In the genomic region with DNA sequence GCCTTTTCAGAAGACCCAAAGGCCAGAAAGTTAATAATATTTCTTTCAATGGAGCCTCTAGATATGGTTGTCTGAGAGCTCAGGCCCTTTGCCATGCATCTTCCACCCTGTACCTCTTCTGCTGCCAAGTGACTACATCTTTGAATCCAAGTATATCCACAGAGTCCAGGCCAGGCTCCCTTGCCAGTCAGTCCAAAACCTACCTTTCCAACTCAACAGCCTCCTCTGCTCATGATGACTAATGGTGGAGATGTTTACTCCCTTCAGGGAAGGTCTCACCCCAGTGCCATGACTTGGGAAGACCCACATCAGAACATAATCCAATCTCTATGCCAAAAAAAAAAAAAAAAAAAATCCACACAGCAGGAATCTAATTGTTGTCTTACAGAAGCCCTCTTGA, we compare ENCODE assay signal across 15 cellular contexts. TPM values are rescaled to one million over a fixed set of nuclear protein-coding genes. Genes with fewer than 3 reads are reported as not detected.
DNase-seq lines count a peak whose midpoint lies in the region; ATAC-seq and TF ChIP-seq lines count a peak whose summit lies in the region.
"Had no signal": no experiment of that assay in that cellular context is flagged by ENCODE, and none has a peak within 500 bp of the region (broad histone marks: within the 10 kb centered on the region; RNA-seq: fewer than 3 reads in every experiment).

No MANE protein-coding gene starts in this region.

- H3K27me3 ChIP-seq in BLaER1 = no peaks in the 10 kb centered on the region
- H3K27me3 ChIP-seq in DOHH2 (ENCODE audit: control insufficient read depth, low read length) = no peaks in the 10 kb centered on the region
- H3K27me3 ChIP-seq in esophagus (ENCODE audit: control insufficient read depth in 1 of 2, insufficient read depth in 2 of 2, low read length in 2 of 2) = no peaks in the 10 kb centered on the region
- H3K27me3 ChIP-seq: vagina had no signal

- H3K4me3 ChIP-seq in BLaER1 (no peak overlapping the region), DOHH2 (ENCODE audit: low read length) (peak overlapping the region; percentile 74), esophagus (ENCODE audit: low read depth in 1 of 2, low read length in 2 of 2) (no peak overlapping the region)
- H3K4me3 ChIP-seq: vagina had no signal

- peaks cover 84% of the 10 kb centered on the region for H3K79me2 ChIP-seq in DOHH2 (ENCODE audit: control insufficient read depth, low read length)

- H3K4me3 Mint-ChIP-seq in activated B cell treated with CpG ODN at 0.5 μM for 24 hours = peak overlapping the region; percentile 17

- H3K9me2 ChIP-seq in DOHH2 (replicated peaks; ENCODE audit: control insufficient read depth, low read length) = no peaks in the 10 kb centered on the region

- peaks cover 53% of the 10 kb centered on the region for H3F3A ChIP-seq in DOHH2 (ENCODE audit: control insufficient read depth, insufficient read depth)

- H3K9ac ChIP-seq in BLaER1 = no peak overlapping the region; the same call in 1 of the 2 replicates

- H3K9me3 ChIP-seq in BLaER1 = no peaks in the 10 kb centered on the region
- no peaks in the 10 kb centered on the region for H3K9me3 ChIP-seq in DOHH2 (ENCODE audit: control insufficient read depth, insufficient read depth, low read length)
- H3K9me3 ChIP-seq in esophagus (ENCODE audit: control insufficient read depth in 2 of 2, insufficient read depth in 1 of 2, low read depth in 1 of 2, low read length in 1 of 2) = no peaks in the 10 kb centered on the region
- H3K9me3 ChIP-seq: vagina had no signal

- H3K4me1 Mint-ChIP-seq in activated B cell treated with CpG ODN at 0.5 μM for 24 hours = peaks cover 99% of the 10 kb centered on the region

- no peaks in the 10 kb centered on the region for H3K36me3 ChIP-seq in BLaER1
- H3K36me3 ChIP-seq in DOHH2 (ENCODE audit: control insufficient read depth, low read length) = peaks cover 68% of the 10 kb centered on the region
- H3K36me3 ChIP-seq in esophagus (ENCODE audit: control insufficient read depth in 2 of 2, insufficient read depth in 2 of 2, low read length in 1 of 2) = no peaks in the 10 kb centered on the region
- H3K36me3 ChIP-seq: vagina had no signal

- H3K4me2 ChIP-seq in BLaER1 (peak overlapping the region; percentile 77), DOHH2 (ENCODE audit: low read length) (peak overlapping the region; percentile 88)

- H3K4me1 ChIP-seq in BLaER1 (peaks cover 100% of the 10 kb centered on the region), DOHH2 (ENCODE audit: control insufficient read depth, low read length) (peaks cover 100% of the 10 kb centered on the region), esophagus (ENCODE audit: control insufficient read depth in 2 of 2, insufficient read depth in 2 of 2, low read length in 1 of 2) (peaks cover 0 to 18% of the 10 kb centered on the region in 2 donors)

- CTCF ChIA-PET in activated B cell treated with CpG ODN at 0.5 μM for 24 hours (lab: Charles Lee) = interaction anchor here (0.8 to 1.3 kb wide), 2 partner anchors 13 to 39 kb away, joined by 3 read pairs; no protein-coding TSS in a partner anchor

- peaks cover 18% of the 10 kb centered on the region for H3K36me3 Mint-ChIP-seq in activated B cell treated with CpG ODN at 0.5 μM for 24 hours (ENCODE audit: low read depth)

- H3K27ac Mint-ChIP-seq in activated B cell treated with CpG ODN at 0.5 μM for 24 hours = peak overlapping the region; percentile 98
- H3K27ac Mint-ChIP-seq: progenitor cell of endocrine pancreas had no signal

- H4K20me1 ChIP-seq in BLaER1 (no peaks in the 10 kb centered on the region), DOHH2 (ENCODE audit: control insufficient read depth, insufficient read depth, low read depth, low read length) (no peaks in the 10 kb centered on the region)

- H3K27me3 Mint-ChIP-seq in activated B cell treated with CpG ODN at 0.5 μM for 24 hours = no peaks in the 10 kb centered on the region
- H3K27me3 Mint-ChIP-seq: progenitor cell of endocrine pancreas had no signal

- TF ChIP-seq CTCF in DOHH2 (IDR thresholded peaks at IDR 0.05; ENCODE audit: low read depth, low read length, poor library complexity, severe bottlenecking) (no peak), activated B cell treated with CpG ODN at 0.5 μM for 24 hours (IDR thresholded peaks at IDR 0.05) (no peak)

- H3K9me3 Mint-ChIP-seq in activated B cell treated with CpG ODN at 0.5 μM for 24 hours = no peaks in the 10 kb centered on the region

- no peak for DNase-seq in activated B cell treated with CpG ODN at 0.5 μM for 24 hours
- DNase-seq in NCI-H748 (lab: John Stamatoyannopoulos, UW; ENCODE audit: unreplicated experiment) = no peak
- no peak for DNase-seq in NCI-H2227 treated with DMSO at 0.1 percent for 48 hours (lab: John Stamatoyannopoulos, UW)
- no peak for DNase-seq in ecto neural progenitor cell (ENCODE audit: low spot score)
- DNase-seq in NCI-H2081 (lab: John Stamatoyannopoulos, UW) = no peak
- DNase-seq: EL; erythroblast; Karpas-422; NCI-H2081 treated with DMSO at 0.1 percent for 48 hours; NK-92 treated with Interleukin-12 subunit alpha and Interleukin-12 subunit beta, amount 100 ng/mL, for 24 hours had no signal

- intact Hi-C loops in activated B cell treated with CpG ODN at 0.5 μM for 24 hours (cut with micrococcal nuclease) = no loop called here

- no peak for ATAC-seq in activated B cell treated with CpG ODN at 0.5 μM for 24 hours (ENCODE audit: low read depth)

- H3K27ac ChIP-seq in BLaER1 (peak overlapping the region; percentile 68), DOHH2 (ENCODE audit: low read depth, low read length) (peak overlapping the region; percentile 99), esophagus (ENCODE audit: low read depth in 2 of 2, low read length in 1 of 2) (peak overlapping the region; percentile 73 to 77)
- H3K27ac ChIP-seq: vagina had no signal

- POLR2A ChIA-PET in activated B cell treated with CpG ODN at 0.5 μM for 24 hours (lab: Charles Lee) = interaction anchor here (10.9 kb wide), 1 partner anchor 19 kb away, joined by 172 read pairs; a partner anchor contains a TSS

RNA-seq across cellular contexts. Expression of a gene that starts 20.4 kb away (rescaled TPM):
- 11.1 and 12.4 TPM in 2 replicates for total RNA-seq in activated B cell treated with CpG ODN at 0.5 μM for 24 hours
- 10 to 100 TPM; 43.3 to 67.9 TPM for polyA plus RNA-seq in esophagus
